Comparison of ENCODE assay signal across 17 cellular contexts in the genomic region with DNA sequence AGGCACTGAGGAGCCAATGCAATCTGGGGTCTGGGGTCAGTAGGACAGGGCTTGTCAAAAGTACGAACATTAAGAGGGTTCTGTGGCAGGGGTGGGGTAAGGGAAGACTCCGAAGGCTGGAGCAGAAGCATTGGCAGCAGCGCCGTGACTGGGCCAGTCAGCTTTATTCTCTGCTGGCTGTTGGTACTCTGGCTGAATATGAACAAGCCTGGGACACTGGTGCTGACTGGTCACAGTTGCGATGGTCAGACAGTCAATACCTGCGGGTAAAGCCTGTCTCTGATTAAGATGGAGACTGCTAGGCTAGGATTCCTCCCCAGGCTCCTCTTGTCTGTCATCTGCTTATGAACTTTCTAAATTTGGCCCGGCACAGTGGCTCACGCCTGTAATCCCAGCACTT.
"Had no signal": no experiment of that assay in that cellular context is flagged by ENCODE, and none has a peak within 500 bp of the region (broad histone marks: within the 10 kb centered on the region; RNA-seq: fewer than 3 reads in every experiment).

No MANE protein-coding gene starts in this region.

- H3K9me3 Mint-ChIP-seq: memory B cell; stimulated activated memory B cell treated with anti-CD40 and anti-IgM and Interleukin-4, amounts not matched to agents 10 μg/mL and 1 μg/mL and 100 μg/mL, for 72 hours had no signal

- DNase-seq: activated CD4-positive, alpha-beta T cell treated with anti-CD3 and anti-CD28 coated beads, Interleukin-2, amount 50 U/mL, for 48 hours; activated CD4-positive, CD25-positive, alpha-beta regulatory T cell treated with anti-CD3 and anti-CD28 coated beads, Interleukin-2, amount 50 U/mL, for 72 hours; activated CD8-positive, alpha-beta memory T cell treated with anti-CD3 and anti-CD28 coated beads, Interleukin-2, amount 10 ng/mL, durations not matched to agents 7 days and 5 days; activated effector memory CD4-positive, alpha-beta T cell treated with anti-CD3 and anti-CD28 coated beads, Interleukin-2, amount 50 U/mL, for 16 hours; activated T-cell treated with anti-CD3 and anti-CD28 coated beads, Interleukin-2, amount 50 U/mL, for 24 hours; amygdala; brain microvascular endothelial cell; foreskin fibroblast; left colon; small intestine; substantia nigra had no signal

- H3K27ac Mint-ChIP-seq: activated CD8-positive, alpha-beta memory T cell treated with anti-CD3 and anti-CD28 coated beads, Interleukin-2, amount 10 ng/mL, durations not matched to agents 7 days and 5 days; activated naive CD4-positive, alpha-beta T cell treated with anti-CD3 and anti-CD28 coated beads, Interleukin-2, amount 50 U/mL, for 72 hours; activated T-cell treated with anti-CD3 and anti-CD28 coated beads, Interleukin-2, amount 50 U/mL, for 24 hours; memory B cell; stimulated activated memory B cell treated with anti-CD40 and anti-IgM and Interleukin-4, amounts not matched to agents 10 μg/mL and 1 μg/mL and 100 μg/mL, for 72 hours had no signal

- H3K36me3 ChIP-seq: brain microvascular endothelial cell, esophagus muscularis mucosa, heart left ventricle, pancreas had no signal

- H3K27me3 ChIP-seq: brain microvascular endothelial cell, esophagus muscularis mucosa, heart left ventricle, pancreas had no signal

- H3K27me3 Mint-ChIP-seq: activated CD8-positive, alpha-beta memory T cell treated with anti-CD3 and anti-CD28 coated beads, Interleukin-2, amount 10 ng/mL, durations not matched to agents 7 days and 5 days; memory B cell; stimulated activated memory B cell treated with anti-CD40 and anti-IgM and Interleukin-4, amounts not matched to agents 10 μg/mL and 1 μg/mL and 100 μg/mL, for 72 hours had no signal

- H3K27ac ChIP-seq: brain microvascular endothelial cell, heart left ventricle had no signal

- H3K4me3 Mint-ChIP-seq: activated CD8-positive, alpha-beta memory T cell treated with anti-CD3 and anti-CD28 coated beads, Interleukin-2, amount 10 ng/mL, durations not matched to agents 7 days and 5 days; activated T-cell treated with anti-CD3 and anti-CD28 coated beads, Interleukin-2, amount 50 U/mL, for 24 hours; memory B cell; stimulated activated memory B cell treated with anti-CD40 and anti-IgM and Interleukin-4, amounts not matched to agents 10 μg/mL and 1 μg/mL and 100 μg/mL, for 72 hours had no signal

- ATAC-seq: activated CD8-positive, alpha-beta memory T cell treated with anti-CD3 and anti-CD28 coated beads, Interleukin-2, amount 10 ng/mL, durations not matched to agents 7 days and 5 days; activated naive CD4-positive, alpha-beta T cell treated with anti-CD3 and anti-CD28 coated beads, Interleukin-2, amount 50 U/mL, for 72 hours; heart left ventricle; left colon; pancreas; stimulated activated memory B cell treated with anti-CD40 and anti-IgM and Interleukin-4, amounts not matched to agents 10 μg/mL and 1 μg/mL and 100 μg/mL, for 72 hours had no signal

- H3K4me1 Mint-ChIP-seq: activated CD8-positive, alpha-beta memory T cell treated with anti-CD3 and anti-CD28 coated beads, Interleukin-2, amount 10 ng/mL, durations not matched to agents 7 days and 5 days had no signal

- H3K36me3 Mint-ChIP-seq: activated CD8-positive, alpha-beta memory T cell treated with anti-CD3 and anti-CD28 coated beads, Interleukin-2, amount 10 ng/mL, durations not matched to agents 7 days and 5 days; memory B cell; stimulated activated memory B cell treated with anti-CD40 and anti-IgM and Interleukin-4, amounts not matched to agents 10 μg/mL and 1 μg/mL and 100 μg/mL, for 72 hours had no signal

- H3K4me3 ChIP-seq: esophagus muscularis mucosa, heart left ventricle, pancreas had no signal

- H3K9me3 ChIP-seq: esophagus muscularis mucosa, heart left ventricle, pancreas had no signal
